In the genomic region with DNA sequence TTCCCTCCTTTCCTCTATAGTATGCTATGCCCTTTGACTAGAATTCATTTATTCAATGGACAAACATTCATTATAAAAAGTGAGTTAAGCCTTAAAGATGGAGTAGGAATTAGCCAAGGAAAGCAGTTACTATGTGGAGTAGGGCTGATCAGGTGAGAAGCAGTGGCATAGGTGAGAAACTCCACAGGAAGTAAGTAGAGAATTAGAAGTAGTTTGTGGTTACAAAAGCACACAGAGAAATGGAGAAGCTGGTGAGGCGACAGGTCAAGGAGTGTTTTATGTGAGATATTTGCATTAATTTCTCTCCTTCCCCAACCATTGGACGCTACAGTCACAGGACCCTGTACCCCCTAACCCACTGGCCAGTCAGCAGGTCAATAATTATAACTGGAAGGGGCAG, we compare ENCODE assay signal across 1 cellular context.
TF ChIP-seq lines count a peak whose summit lies in the region.

No MANE protein-coding gene starts in this region.

TF ChIP-seq in GM12878, 131 proteins besides CTCF, POLR2A, EP300 and RAD21:
- TF ChIP-seq RAD51 (IDR thresholded peaks at IDR 0.05) (0 out of 2 replicates have a peak, but pooled peaks have one; percentile 12), RUNX3 (IDR thresholded peaks at IDR 0.05; ENCODE audit: low read length) (peak; percentile 89), IKZF2 (IDR thresholded peaks at IDR 0.05) (peak; percentile 14 to 17; a peak in 1 of 4 replicates)
- TF ChIP-seq, protein P1, sequence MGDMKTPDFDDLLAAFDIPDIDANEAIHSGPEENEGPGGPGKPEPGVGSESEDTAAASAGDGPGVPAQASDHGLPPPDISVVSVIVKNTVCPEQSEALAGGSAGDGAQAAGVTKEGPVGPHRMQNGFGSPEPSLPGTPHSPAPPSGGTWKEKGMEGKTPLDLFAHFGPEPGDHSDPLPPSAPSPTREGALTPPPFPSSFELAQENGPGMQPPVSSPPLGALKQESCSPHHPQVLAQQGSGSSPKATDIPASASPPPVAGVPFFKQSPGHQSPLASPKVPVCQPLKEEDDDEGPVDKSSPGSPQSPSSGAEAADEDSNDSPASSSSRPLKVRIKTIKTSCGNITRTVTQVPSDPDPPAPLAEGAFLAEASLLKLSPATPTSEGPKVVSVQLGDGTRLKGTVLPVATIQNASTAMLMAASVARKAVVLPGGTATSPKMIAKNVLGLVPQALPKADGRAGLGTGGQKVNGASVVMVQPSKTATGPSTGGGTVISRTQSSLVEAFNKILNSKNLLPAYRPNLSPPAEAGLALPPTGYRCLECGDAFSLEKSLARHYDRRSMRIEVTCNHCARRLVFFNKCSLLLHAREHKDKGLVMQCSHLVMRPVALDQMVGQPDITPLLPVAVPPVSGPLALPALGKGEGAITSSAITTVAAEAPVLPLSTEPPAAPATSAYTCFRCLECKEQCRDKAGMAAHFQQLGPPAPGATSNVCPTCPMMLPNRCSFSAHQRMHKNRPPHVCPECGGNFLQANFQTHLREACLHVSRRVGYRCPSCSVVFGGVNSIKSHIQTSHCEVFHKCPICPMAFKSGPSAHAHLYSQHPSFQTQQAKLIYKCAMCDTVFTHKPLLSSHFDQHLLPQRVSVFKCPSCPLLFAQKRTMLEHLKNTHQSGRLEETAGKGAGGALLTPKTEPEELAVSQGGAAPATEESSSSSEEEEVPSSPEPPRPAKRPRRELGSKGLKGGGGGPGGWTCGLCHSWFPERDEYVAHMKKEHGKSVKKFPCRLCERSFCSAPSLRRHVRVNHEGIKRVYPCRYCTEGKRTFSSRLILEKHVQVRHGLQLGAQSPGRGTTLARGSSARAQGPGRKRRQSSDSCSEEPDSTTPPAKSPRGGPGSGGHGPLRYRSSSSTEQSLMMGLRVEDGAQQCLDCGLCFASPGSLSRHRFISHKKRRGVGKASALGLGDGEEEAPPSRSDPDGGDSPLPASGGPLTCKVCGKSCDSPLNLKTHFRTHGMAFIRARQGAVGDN (IDR thresholded peaks at IDR 0.05) = no peak
